Comparison of ENCODE assay signal across 17 cellular contexts in genomic region chr15:101391981-101392566, GRCh38.
DNase-seq lines count a peak whose midpoint lies in the region; ATAC-seq and TF ChIP-seq lines count a peak whose summit lies in the region.
"Had no signal": no experiment of that assay in that cellular context is flagged by ENCODE, and none has a peak within 500 bp of the region (broad histone marks: within the 10 kb centered on the region; RNA-seq: fewer than 3 reads in every experiment).

No MANE protein-coding gene starts in this region.

- H3K4me1 Mint-ChIP-seq in effector memory CD8-positive, alpha-beta T cell (ENCODE audit: low read depth in 2 of 2): no peaks in the 10 kb centered on the region

- H3K9me3 ChIP-seq in mucosa of descending colon: no peaks in the 10 kb centered on the region
- H3K9me3 ChIP-seq: sigmoid colon had no signal

- H3K4me3 ChIP-seq in mucosa of descending colon: no peak overlapping the region
- H3K4me3 ChIP-seq: sigmoid colon had no signal

- H3K9me3 Mint-ChIP-seq in effector memory CD8-positive, alpha-beta T cell: no peaks in the 10 kb centered on the region
- H3K9me3 Mint-ChIP-seq: nephron had no signal

- no peak for TF ChIP-seq CTCF in mucosa of descending colon (IDR thresholded peaks at IDR 0.05)

- ATAC-seq in GM18909 (IDR thresholded peaks at IDR 0.05; ENCODE audit: poor library complexity, unreplicated experiment) (peak; percentile 88), GM21447 (IDR thresholded peaks at IDR 0.05; ENCODE audit: unreplicated experiment) (peak; percentile 69), HG03095 (IDR thresholded peaks at IDR 0.05; ENCODE audit: unreplicated experiment) (peak; percentile 74), mucosa of descending colon (no peak), HG03196 (IDR thresholded peaks at IDR 0.05; ENCODE audit: unreplicated experiment) (no peak)
- no peak for ATAC-seq in effector memory CD8-positive, alpha-beta T cell (replicated peaks)
- ATAC-seq: HepG2 had no signal

- H3K36me3 Mint-ChIP-seq in effector memory CD8-positive, alpha-beta T cell (ENCODE audit: insufficient read depth): no peaks in the 10 kb centered on the region

- intact Hi-C loops in posterior vena cava (cut with DNase I) (no loop called here), mucosa of descending colon (cut with DNase I, micrococcal nuclease) (no loop called here)

- H3K27ac Mint-ChIP-seq in effector memory CD8-positive, alpha-beta T cell: no peak overlapping the region
- H3K27ac Mint-ChIP-seq: nephron had no signal

- peaks cover 32 to 86% of the 10 kb centered on the region in 2 donors for H3K27me3 Mint-ChIP-seq in effector memory CD8-positive, alpha-beta T cell

- H3K4me3 Mint-ChIP-seq in effector memory CD8-positive, alpha-beta T cell: no peak overlapping the region
- H3K4me3 Mint-ChIP-seq: nephron had no signal

- no peaks in the 10 kb centered on the region for H3K4me1 ChIP-seq in mucosa of descending colon (ENCODE audit: low read depth)
- H3K4me1 ChIP-seq: sigmoid colon had no signal

- H3K36me3 ChIP-seq in mucosa of descending colon (ENCODE audit: low read depth): no peaks in the 10 kb centered on the region
- H3K36me3 ChIP-seq: sigmoid colon had no signal

- DNase-seq in posterior vena cava (ENCODE audit: low spot score): peak; percentile 35
- no peak for DNase-seq in effector memory CD8-positive, alpha-beta T cell
- DNase-seq in mucosa of descending colon: no peak
- DNase-seq: activated CD4-positive, alpha-beta T cell treated with anti-CD3 and anti-CD28 coated beads, Interleukin-2, amount 50 U/mL, for 4 hours; activated naive CD4-positive, alpha-beta T cell; caudate nucleus; GF-D8; glutamatergic neuron; NCI-H1417; NCI-H446 treated with DMSO at 0.1 percent for 48 hours; sigmoid colon had no signal

Comparison
In these comparisons a context has a peak if more than half of its experiments do, and no peak if none do; other contexts are left out.
1. ATAC-seq: peak in GM18909 (single experiment), GM21447 (single experiment) and HG03095 (single experiment); none in effector memory CD8-positive, alpha-beta T cell (single experiment), mucosa of descending colon (single experiment) and HG03196 (single experiment).